17 cellular contexts compared by ENCODE assay signal in genomic region chr11:1121343-1122331, GRCh38. TPM values are rescaled to one million over a fixed set of nuclear protein-coding genes. Genes with fewer than 3 reads are reported as not detected.
DNase-seq lines count a peak whose midpoint lies in the region; ATAC-seq, FAIRE-seq and TF ChIP-seq lines count a peak whose summit lies in the region.
"Had no signal": no experiment of that assay in that cellular context is flagged by ENCODE, and none has a peak within 500 bp of the region (broad histone marks: within the 10 kb centered on the region; RNA-seq: fewer than 3 reads in every experiment).

No MANE protein-coding gene starts in this region.

- no peak overlapping the region for H3K27ac ChIP-seq in osteoblast (ENCODE audit: low read depth, low read length)
- H3K27ac ChIP-seq: heart right ventricle, SJSA1, uterus had no signal

- no peaks in the 10 kb centered on the region for H3K79me2 ChIP-seq in osteoblast (ENCODE audit: insufficient read depth, low read length)

- H3K4me2 ChIP-seq in osteoblast (ENCODE audit: insufficient read depth, low read length): no peak overlapping the region

- peak; percentile 25 for DNase-seq in activated CD4-positive, CD25-positive, alpha-beta regulatory T cell treated with anti-CD3 and anti-CD28 coated beads, Interleukin-2, amount 50 U/mL, for 72 hours
- DNase-seq in GM12892 (ENCODE audit: insufficient read length) (peak; percentile 32), osteoblast (ENCODE audit: insufficient read length, low spot score, missing footprints) (peak; percentile 89), GM19239 (ENCODE audit: insufficient read length, low spot score) (no peak)
- DNase-seq: CD4-positive, CD25-positive, alpha-beta regulatory T cell; heart right ventricle; NCI-H2171 treated with DMSO at 0.1 percent for 48 hours; uterus had no signal

- no peaks in the 10 kb centered on the region for H3K36me3 ChIP-seq in osteoblast (ENCODE audit: insufficient read depth, low read length)
- H3K36me3 ChIP-seq: heart right ventricle, SJSA1, uterus had no signal

- no peak overlapping the region for H2AFZ ChIP-seq in osteoblast (ENCODE audit: low read length)

- no peaks in the 10 kb centered on the region for H3K4me1 ChIP-seq in osteoblast (ENCODE audit: insufficient read depth, low read length)
- H3K4me1 ChIP-seq: heart right ventricle, SJSA1, uterus had no signal

- ATAC-seq in activated CD4-positive, CD25-positive, alpha-beta regulatory T cell treated with anti-CD3 and anti-CD28 coated beads, Interleukin-2, amount 50 U/mL, for 24 hours: no peak
- ATAC-seq in esophagus mucosa (peak; percentile 5), HG03521 (IDR thresholded peaks at IDR 0.05; ENCODE audit: unreplicated experiment) (no peak), GM21390 (IDR thresholded peaks at IDR 0.05; ENCODE audit: unreplicated experiment) (no peak)
- ATAC-seq: left colon had no signal

- no peak for TF ChIP-seq CTCF in osteoblast (IDR thresholded peaks at IDR 0.05; ENCODE audit: extremely low read depth, low read depth, low read length)

- no peaks in the 10 kb centered on the region for H3K9me3 ChIP-seq in osteoblast (ENCODE audit: low read depth, low read length)
- H3K9me3 ChIP-seq: heart right ventricle, SJSA1, uterus had no signal

- H3K27me3 ChIP-seq in osteoblast (ENCODE audit: insufficient read depth, low read length): peaks cover 16% of the 10 kb centered on the region
- H3K27me3 ChIP-seq: SJSA1, uterus had no signal

- no peak for TF ChIP-seq POLR2A in GM12892 (IDR thresholded peaks at IDR 0.05; ENCODE audit: low read depth, low read length)

- no peak overlapping the region for H3K4me3 ChIP-seq in osteoblast (ENCODE audit: insufficient read depth, low read length)
- H3K4me3 ChIP-seq: heart right ventricle, SJSA1, uterus had no signal

- FAIRE-seq in GM12892 (lab: Jason Lieb, UNC): no peak
- FAIRE-seq in GM19239 (lab: Jason Lieb, UNC): no peak
- FAIRE-seq: A204.1 had no signal

- H4K20me1 ChIP-seq in osteoblast (ENCODE audit: insufficient read depth, low read length): no peaks in the 10 kb centered on the region

RNA-seq across cellular contexts. Expression of gene MUC5AC, which starts 36.1 kb away (rescaled TPM):
- not detected for polyA plus RNA-seq in GM12892 (2012; ENCODE audit: missing spikeins)
- total RNA-seq in esophagus mucosa (not detected), osteoblast (not detected in 2 replicates)
- total RNA-seq: CD4-positive, CD25-positive, alpha-beta regulatory T cell; chondrocyte; epithelial cell of proximal tubule; heart right ventricle had no signal
- polyA plus RNA-seq: CD4-positive, CD25-positive, alpha-beta regulatory T cell; heart right ventricle had no signal

RNA-seq across cellular contexts. Expression of gene MUC2, which starts 47.0 kb away (rescaled TPM):
- 0.04 TPM for polyA plus RNA-seq in GM12892 (2012; ENCODE audit: missing spikeins)
- total RNA-seq in esophagus mucosa: 0.08 TPM
- total RNA-seq in osteoblast: not detected in 2 replicates
- total RNA-seq: CD4-positive, CD25-positive, alpha-beta regulatory T cell; chondrocyte; epithelial cell of proximal tubule; SJSA1 had no signal
- polyA plus RNA-seq: CD4-positive, CD25-positive, alpha-beta regulatory T cell; heart right ventricle had no signal
